In genomic region chr2:191218292-191218898, GRCh38 we compare ENCODE assay signal across 8 cellular contexts. TPM values are rescaled to one million over a fixed set of nuclear protein-coding genes. Genes with fewer than 3 reads are reported as not detected.
DNase-seq lines count a peak whose midpoint lies in the region; ATAC-seq and TF ChIP-seq lines count a peak whose summit lies in the region.

No MANE protein-coding gene starts in this region.

- peak; percentile 9 for DNase-seq in NCI-H2107 treated with DMSO at 0.1 percent for 48 hours (lab: John Stamatoyannopoulos, UW; ENCODE audit: unreplicated experiment)
- DNase-seq in NCI-H2107 (lab: John Stamatoyannopoulos, UW) = no peak
- peak; percentile 18 for DNase-seq in NCI-H345 treated with DMSO at 0.1 percent for 48 hours (lab: John Stamatoyannopoulos, UW; ENCODE audit: unreplicated experiment)
- DNase-seq in activated CD8-positive, alpha-beta memory T cell treated with anti-CD3 and anti-CD28 coated beads, Interleukin-2, amount 50 U/mL, for 4 hours = peak; percentile 53
- peak; percentile 86 for DNase-seq in glomerular visceral epithelial cell (ENCODE audit: extremely low spot score)
- DNase-seq in progenitor cell of endocrine pancreas (ENCODE audit: low spot score, unreplicated experiment) = peak; percentile 15
- DNase-seq in DMS79 treated with DMSO at 0.1 percent for 48 hours (lab: John Stamatoyannopoulos, UW) = no peak

- peaks cover 4% of the 10 kb centered on the region for H3K9me3 Mint-ChIP-seq in progenitor cell of endocrine pancreas (ENCODE audit: low read depth)

- H3K4me3 Mint-ChIP-seq in progenitor cell of endocrine pancreas (ENCODE audit: low read depth) = no peak overlapping the region

- H3K4me1 Mint-ChIP-seq in progenitor cell of endocrine pancreas (ENCODE audit: low read depth) = peaks cover 8% of the 10 kb centered on the region

- H3K27ac Mint-ChIP-seq in progenitor cell of endocrine pancreas = no peak overlapping the region

- peak; percentile 47 for ATAC-seq in HG02884 (IDR thresholded peaks at IDR 0.05; ENCODE audit: unreplicated experiment)

- no peaks in the 10 kb centered on the region for H3K36me3 Mint-ChIP-seq in progenitor cell of endocrine pancreas (ENCODE audit: insufficient read depth)

- peak; percentile 83 for TF ChIP-seq CTCF in progenitor cell of endocrine pancreas (IDR thresholded peaks at IDR 0.05; ENCODE audit: unreplicated experiment)

- no peaks in the 10 kb centered on the region for H3K27me3 Mint-ChIP-seq in progenitor cell of endocrine pancreas

RNA-seq across cellular contexts. Expression of gene MYO1B, which starts 26.8 kb away (rescaled TPM):
- total RNA-seq in progenitor cell of endocrine pancreas = 157 and 158 TPM in 2 replicates

Comparison
In these comparisons a context has a peak if more than half of its experiments do, and no peak if none do; other contexts are left out.
1. DNase-seq: peak in NCI-H2107 treated with DMSO at 0.1 percent for 48 hours (single experiment), NCI-H345 treated with DMSO at 0.1 percent for 48 hours (single experiment), activated CD8-positive, alpha-beta memory T cell treated with anti-CD3 and anti-CD28 coated beads, Interleukin-2, amount 50 U/mL, for 4 hours (single experiment), glomerular visceral epithelial cell (single experiment) and progenitor cell of endocrine pancreas (single experiment); none in NCI-H2107 (single experiment) and DMS79 treated with DMSO at 0.1 percent for 48 hours (single experiment).